Comparison of ENCODE assay signal across 21 cellular contexts in the genomic region with DNA sequence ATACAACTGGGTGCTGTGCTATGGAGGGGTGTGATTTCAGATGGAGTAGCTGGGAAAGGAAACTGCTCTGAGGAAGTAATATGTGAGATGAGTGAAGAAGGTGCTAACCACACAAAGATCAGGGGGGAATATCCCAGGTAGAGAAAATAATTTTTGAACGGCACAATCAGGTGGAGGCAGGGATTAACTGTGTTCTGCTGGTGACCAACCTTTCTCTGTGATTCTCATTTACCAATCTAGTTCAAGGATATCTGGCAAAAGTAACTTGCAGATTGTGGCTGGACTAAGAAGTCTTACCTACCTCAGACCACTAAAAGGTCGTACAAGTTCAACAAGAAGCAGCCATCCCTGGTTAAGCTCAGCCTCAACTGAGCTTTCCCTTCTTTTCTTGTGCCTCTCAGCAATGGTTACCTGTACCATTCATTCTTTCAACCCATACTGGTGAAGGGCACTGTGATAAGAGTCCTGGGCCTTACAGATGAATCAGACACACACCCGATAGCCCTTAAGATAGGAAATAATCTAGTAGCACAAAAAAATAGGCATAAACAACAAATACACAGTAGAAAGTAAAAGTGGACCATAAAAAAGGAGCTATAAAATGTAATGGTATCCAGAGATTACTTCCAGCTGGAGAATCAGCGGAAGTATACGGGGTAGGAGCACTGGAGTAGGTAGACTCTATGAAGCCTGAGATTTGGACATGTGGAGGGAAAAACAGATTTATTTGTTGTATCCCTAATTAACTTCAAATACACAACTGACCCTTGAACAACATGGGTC.
A peak's percentile ranks its signal among the peaks of the same experiment; 100 is the strongest.
DNase-seq lines count a peak whose midpoint lies in the region; ATAC-seq, FAIRE-seq and TF ChIP-seq lines count a peak whose summit lies in the region.
"Had no signal": no experiment of that assay in that cellular context is flagged by ENCODE, and none has a peak within 500 bp of the region (broad histone marks: within the 10 kb centered on the region; RNA-seq: fewer than 3 reads in every experiment).

No MANE protein-coding gene starts in this region.

- H3K36me3 Mint-ChIP-seq in HFFc6 (ENCODE audit: low read depth), result peaks cover 49% of the 10 kb centered on the region
- H3K36me3 Mint-ChIP-seq in mesothelial cell of epicardium, result peaks cover 2% of the 10 kb centered on the region
- H3K36me3 Mint-ChIP-seq in activated CD4-positive, alpha-beta memory T cell treated with anti-CD3 and anti-CD28 coated beads, Interleukin-2, amount 10 ng/mL, durations not matched to agents 7 days and 5 days (ENCODE audit: low read depth), result peaks cover 21% of the 10 kb centered on the region

- WGBS in K562 (ENCODE audit: insufficient coverage, low coverage, missing lambda C conversion rate), result 61% methylated on average over 5 of the region's 5 CpGs

- H3K4me3 ChIP-seq in ACC112 (ENCODE audit: low read depth, low read length), result no peak overlapping the region
- H3K4me3 ChIP-seq in K562, result no peak overlapping the region
- H3K4me3 ChIP-seq: uterus had no signal

- 0 out of 2 replicates have a peak, but pooled peaks cover 7% of the 10 kb centered on the region for H3K36me3 ChIP-seq in ACC112 (ENCODE audit: insufficient read depth, low read length)
- H3K36me3 ChIP-seq in K562 (ENCODE audit: control insufficient read depth, insufficient read depth, low read length), result no peaks in the 10 kb centered on the region
- H3K36me3 ChIP-seq: uterus had no signal

- no peaks in the 10 kb centered on the region; the same call in 1 of the 2 replicates for H4K20me1 ChIP-seq in K562 (replicated peaks; ENCODE audit: control insufficient read depth, insufficient read depth, low read length)

- H3K9me3 ChIP-seq in K562 (replicated peaks; ENCODE audit: control insufficient read depth, insufficient read depth, low read depth, low read length), result no peaks in the 10 kb centered on the region
- H3K9me3 ChIP-seq: uterus had no signal

- H3K27ac ChIP-seq in ACC112 (ENCODE audit: low read depth, low read length), result peak overlapping the region; percentile 95
- H3K27ac ChIP-seq in K562 (ENCODE audit: extremely low read depth, low read depth, low read length), result no peak overlapping the region

- in situ Hi-C loops in K562 (cut with MboI), result no loop called here

- H3K4me1 ChIP-seq in ACC112 (ENCODE audit: control insufficient read depth, insufficient read depth, low read length, unreplicated experiment) (peaks cover 72% of the 10 kb centered on the region), K562 (replicated peaks in 1 of 2; ENCODE audit: control insufficient read depth in 2 of 2, insufficient read depth in 2 of 2, low read length in 2 of 2) (peaks cover 13 to 24% of the 10 kb centered on the region in 2 experiments)

- TF ChIP-seq CTCF in HFFc6 (IDR thresholded peaks at IDR 0.05) (no peak), K562 (IDR thresholded peaks at IDR 0.05 in 2 of 3, conservative IDR thresholded peaks at IDR 0.05 in 1 of 3; ENCODE audit: insufficient read depth in 2 of 3, low read depth in 1 of 3, low read length in 3 of 3) (no peak), mesothelial cell of epicardium (IDR thresholded peaks at IDR 0.05; ENCODE audit: unreplicated experiment) (no peak)

- BruUV-seq in K562 (replicated peaks; lab: Mats Ljungman, UMichigan), result no TSS peak

- peak overlapping the region; percentile 70; the same call in 1 of the 2 replicates for H3K4me3 Mint-ChIP-seq in HFFc6
- no peak overlapping the region for H3K4me3 Mint-ChIP-seq in mesothelial cell of epicardium
- no peak overlapping the region for H3K4me3 Mint-ChIP-seq in activated CD4-positive, alpha-beta memory T cell treated with anti-CD3 and anti-CD28 coated beads, Interleukin-2, amount 10 ng/mL, durations not matched to agents 7 days and 5 days
- H3K4me3 Mint-ChIP-seq: activated naive CD4-positive, alpha-beta T cell treated with anti-CD3 and anti-CD28 coated beads, Interleukin-2, amount 50 U/mL, for 24 hours; naive thymus-derived CD8-positive, alpha-beta T cell had no signal

- H3K27me3 Mint-ChIP-seq in HFFc6 (ENCODE audit: insufficient read depth), result peaks cover 2% of the 10 kb centered on the region
- no peaks in the 10 kb centered on the region for H3K27me3 Mint-ChIP-seq in mesothelial cell of epicardium (ENCODE audit: low read depth)
- no peaks in the 10 kb centered on the region for H3K27me3 Mint-ChIP-seq in activated CD4-positive, alpha-beta memory T cell treated with anti-CD3 and anti-CD28 coated beads, Interleukin-2, amount 10 ng/mL, durations not matched to agents 7 days and 5 days
- H3K27me3 Mint-ChIP-seq: activated naive CD4-positive, alpha-beta T cell treated with anti-CD3 and anti-CD28 coated beads, Interleukin-2, amount 50 U/mL, for 24 hours; naive thymus-derived CD8-positive, alpha-beta T cell had no signal

- TF ChIP-seq RAD21 in K562 (CRISPR knock-in tag; conservative IDR thresholded peaks at IDR 0.05 in 1 of 2, IDR thresholded peaks at IDR 0.05 in 1 of 2), result no peak

- peaks cover 25% of the 10 kb centered on the region for H3K79me2 ChIP-seq in ACC112 (ENCODE audit: control insufficient read depth, insufficient read depth, low read length, unreplicated experiment)
- H3K79me2 ChIP-seq in K562 (ENCODE audit: control insufficient read depth, insufficient read depth, low read length), result no peaks in the 10 kb centered on the region

- H3K9me3 Mint-ChIP-seq in HFFc6 (no peaks in the 10 kb centered on the region), mesothelial cell of epicardium (no peaks in the 10 kb centered on the region)
- H3K9me3 Mint-ChIP-seq in activated CD4-positive, alpha-beta memory T cell treated with anti-CD3 and anti-CD28 coated beads, Interleukin-2, amount 10 ng/mL, durations not matched to agents 7 days and 5 days, result no peaks in the 10 kb centered on the region
- H3K9me3 Mint-ChIP-seq: activated naive CD4-positive, alpha-beta T cell treated with anti-CD3 and anti-CD28 coated beads, Interleukin-2, amount 50 U/mL, for 24 hours; naive thymus-derived CD8-positive, alpha-beta T cell had no signal

- H3K9me1 ChIP-seq in K562 (ENCODE audit: control insufficient read depth, insufficient read depth, low read length), result no peaks in the 10 kb centered on the region

- no peak for FAIRE-seq in K562 (lab: Jason Lieb, UNC)
- FAIRE-seq: D721Med had no signal

- no peak for TF ChIP-seq POLR2A in K562 (conservative IDR thresholded peaks at IDR 0.05)

- no peaks in the 10 kb centered on the region for H3K27me3 ChIP-seq in ACC112 (ENCODE audit: insufficient read depth, low read length)
- no peaks in the 10 kb centered on the region for H3K27me3 ChIP-seq in K562 (ENCODE audit: control insufficient read depth in 2 of 2, insufficient read depth in 2 of 2, low read length in 2 of 2)
- H3K27me3 ChIP-seq: uterus had no signal

- H3K27ac Mint-ChIP-seq in HFFc6 (peak overlapping the region; percentile 93), mesothelial cell of epicardium (peak overlapping the region; percentile 79)
- no peak overlapping the region for H3K27ac Mint-ChIP-seq in activated CD4-positive, alpha-beta memory T cell treated with anti-CD3 and anti-CD28 coated beads, Interleukin-2, amount 10 ng/mL, durations not matched to agents 7 days and 5 days
- H3K27ac Mint-ChIP-seq: activated naive CD4-positive, alpha-beta T cell treated with anti-CD3 and anti-CD28 coated beads, Interleukin-2, amount 50 U/mL, for 24 hours had no signal

- DNase-seq in HFFc6, result no peak
- no peak for DNase-seq in K562 (ENCODE audit: extremely low read depth in 1 of 4, low spot score in 3 of 4)
- DNase-seq in mesothelial cell of epicardium (ENCODE audit: low spot score in 2 of 2, unreplicated experiment in 2 of 2), result no peak
- DNase-seq in activated T-cell treated with anti-CD3 and anti-CD28 coated beads, Interleukin-2, amount 50 U/mL, for 48 hours, result no peak
- DNase-seq in stimulated activated CD4-positive, alpha-beta T cell treated with anti-CD3 and anti-CD28 coated beads, Interleukin-4, amount 100 ng/mL, for 1 hour, result no peak
- DNase-seq in activated CD4-positive, alpha-beta memory T cell treated with anti-CD3 and anti-CD28 coated beads, Interleukin-2, amount 10 ng/mL, durations not matched to agents 7 days and 5 days, result no peak
- DNase-seq in stimulated activated CD4-positive, alpha-beta T cell treated with anti-CD3 and anti-CD28 coated beads, Interleukin-4, amount 100 ng/mL, for 24 hours, result no peak
- DNase-seq: glutamatergic neuron; GOT3; left cardiac atrium; MM.1S; naive thymus-derived CD8-positive, alpha-beta T cell; NCI-H1417 treated with DMSO at 0.1 percent for 48 hours; NCI-H526 treated with DMSO at 0.1 percent for 48 hours; substantia nigra; SW 1271 had no signal

- intact Hi-C loops in K562 (cut with micrococcal nuclease), result loop anchor here (2.0 kb wide), 1 partner anchor 21 kb away; no protein-coding TSS in a partner anchor

- POLR2A ChIA-PET in K562 (lab: Yijun Ruan, JAX), result interaction anchor here (0.8 to 1.8 kb wide), 6 partner anchors 9 to 19 kb away, joined by 3 to 9 read pairs (median 5); no protein-coding TSS in a partner anchor
- POLR2A ChIA-PET in activated CD4-positive, alpha-beta memory T cell treated with anti-CD3 and anti-CD28 coated beads, Interleukin-2, amount 10 ng/mL, durations not matched to agents 7 days and 5 days (lab: Charles Lee), result interaction anchor here (0.9 kb wide), 1 partner anchor 10 kb away, joined by 3 read pairs; no protein-coding TSS in a partner anchor

- no peak overlapping the region for H3K9ac ChIP-seq in K562 (ENCODE audit: insufficient read depth in 1 of 2, low read depth in 2 of 2, low read length in 2 of 2)

- TF ChIP-seq EP300 in K562 (IDR thresholded peaks at IDR 0.05; ENCODE audit: low read length), result no peak

- H3K4me2 ChIP-seq in K562 (ENCODE audit: insufficient read depth, low read length), result no peak overlapping the region

- H3K4me1 Mint-ChIP-seq in HFFc6 (ENCODE audit: low read depth) (peaks cover 97% of the 10 kb centered on the region), mesothelial cell of epicardium (peaks cover 73% of the 10 kb centered on the region)
- H3K4me1 Mint-ChIP-seq in activated CD4-positive, alpha-beta memory T cell treated with anti-CD3 and anti-CD28 coated beads, Interleukin-2, amount 10 ng/mL, durations not matched to agents 7 days and 5 days, result peaks cover 57% of the 10 kb centered on the region

- no peak for ATAC-seq in K562
- ATAC-seq: left cardiac atrium; naive thymus-derived CD8-positive, alpha-beta T cell; sciatic nerve had no signal

- H2AFZ ChIP-seq in ACC112 (ENCODE audit: low read length, unreplicated experiment) (no peak overlapping the region), K562 (ENCODE audit: low read depth, low read length) (no peak overlapping the region)

- CTCF ChIA-PET in K562 (lab: Yijun Ruan, JAX; ENCODE audit: low intra/inter-chr PET ratio), result no interaction called here
- CTCF ChIA-PET in activated CD4-positive, alpha-beta memory T cell treated with anti-CD3 and anti-CD28 coated beads, Interleukin-2, amount 10 ng/mL, durations not matched to agents 7 days and 5 days (lab: Charles Lee), result interaction anchor here (0.7 kb wide), 1 partner anchor 15 kb away, joined by 3 read pairs; no protein-coding TSS in a partner anchor

TF ChIP-seq in K562, 482 proteins besides CTCF, POLR2A, EP300 and RAD21 (continues in another document):
- no peak for TF ChIP-seq MCM2 (IDR thresholded peaks at IDR 0.05; ENCODE audit: low read depth)
